ENCODE assay signal across 1 cellular context in the genomic region with DNA sequence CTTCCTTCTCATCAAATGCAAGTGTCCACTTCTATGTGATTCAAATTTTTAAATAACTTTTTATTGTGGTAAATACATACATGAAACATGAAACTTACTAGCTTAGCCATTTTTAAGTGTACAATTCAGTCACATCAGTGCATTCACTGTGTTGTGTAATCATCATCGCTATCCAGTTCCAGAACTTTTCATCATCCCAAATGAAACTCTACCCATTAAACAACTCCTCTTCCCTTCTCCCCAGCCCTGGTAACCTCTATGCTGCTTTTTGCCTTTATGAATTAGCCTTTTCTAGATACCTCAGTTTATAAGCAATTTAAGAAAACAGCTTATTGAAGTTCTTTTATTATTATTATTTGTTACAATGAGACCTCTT.
TF ChIP-seq lines count a peak whose summit lies in the region.

No MANE protein-coding gene starts in this region.

TF ChIP-seq in IMR-90, 13 proteins besides CTCF, POLR2A, EP300 and RAD21:
- TF ChIP-seq NFE2L2 (IDR thresholded peaks at IDR 0.05; ENCODE audit: low read depth, low read length): no peak
- no peak for TF ChIP-seq BHLHE40 (IDR thresholded peaks at IDR 0.05; ENCODE audit: low read depth, low read length)
- no peak for TF ChIP-seq SMC3 (IDR thresholded peaks at IDR 0.05; ENCODE audit: low read depth, low read length)
- no peak for TF ChIP-seq FOS (IDR thresholded peaks at IDR 0.05; ENCODE audit: low read depth, low read length)
- TF ChIP-seq CEBPB (IDR thresholded peaks at IDR 0.05; ENCODE audit: low read depth, low read length): peak; percentile 70
- TF ChIP-seq CHD1 (IDR thresholded peaks at IDR 0.05; ENCODE audit: low read depth, low read length): no peak
